Comparison of ENCODE assay signal across 9 cellular contexts in the genomic region with DNA sequence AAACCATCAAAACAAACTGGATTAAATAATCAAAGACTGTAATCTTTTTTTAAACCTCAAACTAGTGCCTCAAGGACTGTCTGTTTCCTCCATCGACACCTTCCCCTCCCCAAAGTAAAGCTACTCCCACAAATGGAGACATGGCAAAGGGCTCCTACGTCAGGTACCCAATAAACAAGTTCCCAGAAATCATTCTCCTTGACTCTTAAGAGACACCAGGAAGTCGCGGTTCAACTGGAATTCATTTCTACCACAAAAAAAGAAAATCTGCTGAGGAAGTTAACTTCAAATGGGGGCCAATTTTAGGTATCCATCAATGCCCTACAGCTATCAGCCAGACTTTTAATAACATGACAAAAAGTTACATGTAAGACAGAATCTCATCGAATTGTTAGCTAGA. TPM values are rescaled to one million over a fixed set of nuclear protein-coding genes. Genes with fewer than 3 reads are reported as not detected.
DNase-seq lines count a peak whose midpoint lies in the region; ATAC-seq and TF ChIP-seq lines count a peak whose summit lies in the region.
"Had no signal": no experiment of that assay in that cellular context is flagged by ENCODE, and none has a peak within 500 bp of the region (broad histone marks: within the 10 kb centered on the region; RNA-seq: fewer than 3 reads in every experiment).

No MANE protein-coding gene starts in this region.

- no peaks in the 10 kb centered on the region for H3K9me3 Mint-ChIP-seq in CD8-positive, alpha-beta T cell
- no peaks in the 10 kb centered on the region for H3K9me3 Mint-ChIP-seq in mesothelial cell of epicardium

- H3K27me3 Mint-ChIP-seq in CD8-positive, alpha-beta T cell (ENCODE audit: low read depth) = peaks cover 3% of the 10 kb centered on the region
- H3K27me3 Mint-ChIP-seq in mesothelial cell of epicardium (ENCODE audit: low read depth) = peaks cover 6% of the 10 kb centered on the region

- H3K79me2 ChIP-seq in KMS-11 (ENCODE audit: insufficient read depth, low read depth) = peaks cover 30% of the 10 kb centered on the region

- peak overlapping the region; percentile 12 for H3K27ac ChIP-seq in CD8-positive, alpha-beta T cell (ENCODE audit: low read depth, low read length)
- no peak overlapping the region for H3K27ac ChIP-seq in KMS-11

- CTCF ChIA-PET in CD8-positive, alpha-beta T cell (lab: Charles Lee) = no interaction called here

- DNase-seq in CD8-positive, alpha-beta T cell = no peak
- DNase-seq in astrocyte of the cerebellum (ENCODE audit: low read depth) (no peak), mesothelial cell of epicardium (ENCODE audit: low spot score in 2 of 2, unreplicated experiment in 2 of 2) (no peak), LoVo (ENCODE audit: low spot score) (no peak)
- DNase-seq: left cardiac atrium had no signal

- no peak for ATAC-seq in CD8-positive, alpha-beta T cell
- ATAC-seq in GM21360 (IDR thresholded peaks at IDR 0.05; ENCODE audit: unreplicated experiment) (no peak), GM18861 (IDR thresholded peaks at IDR 0.05; ENCODE audit: unreplicated experiment) (no peak), HG03039 (IDR thresholded peaks at IDR 0.05; ENCODE audit: unreplicated experiment) (no peak)
- ATAC-seq: left cardiac atrium had no signal

- TF ChIP-seq CTCF in CD8-positive, alpha-beta T cell (IDR thresholded peaks at IDR 0.05) = no peak
- no peak for TF ChIP-seq CTCF in KMS-11 (conservative IDR thresholded peaks at IDR 0.05; ENCODE audit: low read depth, low read length)
- no peak for TF ChIP-seq CTCF in astrocyte of the cerebellum (IDR thresholded peaks at IDR 0.05; ENCODE audit: low read depth, low read length, missing control alignments)
- TF ChIP-seq CTCF in mesothelial cell of epicardium (IDR thresholded peaks at IDR 0.05; ENCODE audit: unreplicated experiment) = no peak

- peak overlapping the region; percentile 84 for H3K4me3 Mint-ChIP-seq in CD8-positive, alpha-beta T cell
- peak overlapping the region; percentile 90 for H3K4me3 Mint-ChIP-seq in mesothelial cell of epicardium

- peak overlapping the region; percentile 98 for H3K4me2 ChIP-seq in KMS-11

- intact Hi-C loops in CD8-positive, alpha-beta T cell (cut with DNase I, micrococcal nuclease) = loop anchor here (10.0 kb wide), 3 partner anchors 300 to 1290 kb away; a partner anchor contains a TSS

- peaks cover 27% of the 10 kb centered on the region for H3K36me3 ChIP-seq in CD8-positive, alpha-beta T cell (ENCODE audit: insufficient read depth, low read length)
- peaks cover 21% of the 10 kb centered on the region; the same call in 1 of the 2 replicates for H3K36me3 ChIP-seq in KMS-11 (ENCODE audit: insufficient read depth)

- H3K9me3 ChIP-seq in CD8-positive, alpha-beta T cell (ENCODE audit: low read length) = no peaks in the 10 kb centered on the region

- H3K4me1 ChIP-seq in CD8-positive, alpha-beta T cell (ENCODE audit: insufficient read depth, low read length) = peaks cover 29% of the 10 kb centered on the region
- peaks cover 21% of the 10 kb centered on the region for H3K4me1 ChIP-seq in KMS-11 (ENCODE audit: low read depth, poor library complexity, severe bottlenecking)

- in situ Hi-C loops in astrocyte of the cerebellum (cut with HindIII; ENCODE audit: low sequenced_read_pairs) = no loop called here

- H3K27me3 ChIP-seq in CD8-positive, alpha-beta T cell (ENCODE audit: insufficient read depth, low read length) = no peaks in the 10 kb centered on the region
- no peaks in the 10 kb centered on the region for H3K27me3 ChIP-seq in KMS-11 (ENCODE audit: insufficient read depth, low read depth)

- H3K36me3 Mint-ChIP-seq in CD8-positive, alpha-beta T cell = peaks cover 63% of the 10 kb centered on the region
- peaks cover 37% of the 10 kb centered on the region for H3K36me3 Mint-ChIP-seq in mesothelial cell of epicardium

- H3K4me3 ChIP-seq in CD8-positive, alpha-beta T cell (ENCODE audit: low read depth, low read length) = no peak overlapping the region
- no peak overlapping the region for H3K4me3 ChIP-seq in KMS-11 (IDR thresholded peaks at IDR 0.05; ENCODE audit: insufficient read depth, low read depth, low read length)
- peak overlapping the region; percentile 61 for H3K4me3 ChIP-seq in astrocyte of the cerebellum (ENCODE audit: low read depth, low read length)

- peaks cover 48% of the 10 kb centered on the region for H3K4me1 Mint-ChIP-seq in CD8-positive, alpha-beta T cell (ENCODE audit: low read depth)
- peaks cover 43% of the 10 kb centered on the region for H3K4me1 Mint-ChIP-seq in mesothelial cell of epicardium

- POLR2A ChIA-PET in CD8-positive, alpha-beta T cell (lab: Charles Lee) = no interaction called here

- H2AFZ ChIP-seq in KMS-11 (ENCODE audit: low read depth) = no peak overlapping the region

- H4K20me1 ChIP-seq in KMS-11 (ENCODE audit: insufficient read depth) = peaks cover 8% of the 10 kb centered on the region; the same call in 1 of the 2 replicates

- peak overlapping the region; percentile 88 for H3K27ac Mint-ChIP-seq in CD8-positive, alpha-beta T cell
- H3K27ac Mint-ChIP-seq in mesothelial cell of epicardium = peak overlapping the region; percentile 96

- H3K9ac ChIP-seq in KMS-11 = no peak overlapping the region

RNA-seq across cellular contexts. Expression of a gene that starts 2.5 kb away (rescaled TPM):
- 1,000 to 10,000 TPM; 1,509 to 1,538 TPM for total RNA-seq in CD8-positive, alpha-beta T cell
- total RNA-seq in mesothelial cell of epicardium = 1,669 to 1,774 TPM (median 1,760 TPM) in 3 replicates

RNA-seq across cellular contexts. Expression of a gene that starts 31.2 kb away (rescaled TPM):
- total RNA-seq in CD8-positive, alpha-beta T cell = not detected
- total RNA-seq in mesothelial cell of epicardium = 1.4 to 2.8 TPM (median 1.6 TPM) in 3 replicates

RNA-seq across cellular contexts. Expression of a gene that starts 35.7 kb away (rescaled TPM):
- total RNA-seq in CD8-positive, alpha-beta T cell = under 1 TPM; 0.11 TPM
- total RNA-seq in mesothelial cell of epicardium = 2.4 to 3.0 TPM (median 2.8 TPM) in 3 replicates
